ENCODE assay signal across 33 cellular contexts in the genomic region with DNA sequence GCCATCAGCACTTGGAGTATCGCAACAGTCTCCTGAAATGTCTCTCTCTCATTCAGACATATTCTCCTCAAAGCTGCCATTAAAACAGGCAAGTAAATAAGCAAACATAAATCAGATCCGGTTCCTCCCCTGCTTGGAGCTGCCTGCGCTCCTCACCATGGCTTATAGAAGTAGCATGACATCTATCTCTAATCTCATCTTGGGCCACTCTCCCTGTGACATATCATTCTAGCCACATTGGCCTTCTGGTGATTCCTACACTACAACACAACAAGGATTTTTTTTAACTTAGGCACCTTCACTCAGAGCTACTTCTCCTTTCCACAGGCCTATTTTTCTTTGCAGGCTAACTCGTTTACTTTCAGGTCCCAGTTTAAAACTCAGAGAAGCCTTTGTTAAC.
"Had no signal": no experiment of that assay in that cellular context is flagged by ENCODE, and none has a peak within 500 bp of the region (broad histone marks: within the 10 kb centered on the region; RNA-seq: fewer than 3 reads in every experiment).

No MANE protein-coding gene starts in this region.

- H3K36me3 Mint-ChIP-seq: activated naive CD4-positive, alpha-beta T cell treated with anti-CD3 and anti-CD28 coated beads, Interleukin-2, amount 10 ng/mL, durations not matched to agents 7 days and 5 days; immature natural killer cell; natural killer cell; neural progenitor cell had no signal

- H3K4me3 ChIP-seq: neural progenitor cell, right atrium auricular region, smooth muscle cell had no signal

- H3K27ac ChIP-seq: neural progenitor cell, right atrium auricular region had no signal

- H3K27me3 ChIP-seq: neural progenitor cell, right atrium auricular region had no signal

- H3K4me2 ChIP-seq: neural progenitor cell, smooth muscle cell had no signal

- H3K4me1 Mint-ChIP-seq: activated naive CD4-positive, alpha-beta T cell treated with anti-CD3 and anti-CD28 coated beads, Interleukin-2, amount 10 ng/mL, durations not matched to agents 7 days and 5 days; immature natural killer cell; natural killer cell had no signal

- FAIRE-seq: kidney, urothelium cell line had no signal

- H3K9me3 Mint-ChIP-seq: activated naive CD4-positive, alpha-beta T cell treated with anti-CD3 and anti-CD28 coated beads, Interleukin-2, amount 10 ng/mL, durations not matched to agents 7 days and 5 days; activated T-helper 1 cell treated with anti-CD3 and anti-CD28 coated beads, Interleukin-12 subunit alpha, Interleukin-12 subunit beta, Interleukin-2, Interleukin-4 antibody, amounts not matched to agents 30 ng/mL and 10 ng/mL and 1 ng/mL, durations not matched to agents 14 hours and 24 hours and 36 hours; dendritic cell treated with granulocyte-macrophage colony-stimulating factor and Interleukin-4, amounts not matched to agents 40 ng/mL and 50 ng/mL, for 4 days; endodermal cell; neural progenitor cell; T-helper 1 cell treated with Interleukin-12 subunit alpha and Interleukin-12 subunit beta and Interleukin-4 antibody, amounts not matched to agents 30 μg/mL and 1 μg/mL, for 36 hours had no signal

- H3K36me3 ChIP-seq: neural progenitor cell, right atrium auricular region had no signal

- DNase-seq: activated CD4-positive, alpha-beta T cell treated with anti-CD3 and anti-CD28 coated beads for 4 hours; activated CD4-positive, alpha-beta T cell treated with anti-CD3 and anti-CD28 coated beads, Interleukin-2, amount 50 U/mL, for 48 hours; activated CD8-positive, alpha-beta memory T cell treated with anti-CD3 and anti-CD28 coated beads for 24 hours; activated CD8-positive, alpha-beta memory T cell treated with anti-CD3 and anti-CD28 coated beads, Interleukin-2, amount 50 U/mL, for 4 hours; activated gamma-delta T cell; activated naive CD4-positive, alpha-beta T cell treated with anti-CD3 and anti-CD28 coated beads, Interleukin-2, amount 10 ng/mL, durations not matched to agents 7 days and 5 days; activated T-cell treated with anti-CD3 and anti-CD28 coated beads, Interleukin-2, amount 50 U/mL, for 1 hour; amniotic stem cell; central memory CD4-positive, alpha-beta T cell; endodermal cell; foreskin fibroblast; head of caudate nucleus; hippocampal formation; immature natural killer cell; kidney; left colon; midbrain; natural killer cell; stimulated activated CD4-positive, alpha-beta T cell treated with anti-CD3 and anti-CD28 coated beads, Interleukin-1b, Interleukin-23, amount 100 ng/mL, for 48 hours; stimulated activated CD4-positive, alpha-beta T cell treated with anti-CD3 and anti-CD28 coated beads, Interleukin-4, amount 100 ng/mL, for 4 hours; stimulated activated CD8-positive, alpha-beta memory T cell treated with anti-CD3 and anti-CD28 coated beads, Interleukin-4, amount 100 ng/mL, for 48 hours; stimulated activated naive CD4-positive, alpha-beta T cell; SW 1271; T-helper 9 cell; trophoblast cell had no signal

- H3K27me3 Mint-ChIP-seq: activated naive CD4-positive, alpha-beta T cell treated with anti-CD3 and anti-CD28 coated beads, Interleukin-2, amount 10 ng/mL, durations not matched to agents 7 days and 5 days; dendritic cell treated with granulocyte-macrophage colony-stimulating factor and Interleukin-4, amounts not matched to agents 40 ng/mL and 50 ng/mL, for 4 days had no signal

- ATAC-seq: esophagus mucosa, left colon, natural killer cell had no signal

- H3K9me3 ChIP-seq: right atrium auricular region had no signal

- H3K4me3 Mint-ChIP-seq: activated naive CD4-positive, alpha-beta T cell treated with anti-CD3 and anti-CD28 coated beads, Interleukin-2, amount 10 ng/mL, durations not matched to agents 7 days and 5 days; activated T-helper 1 cell treated with anti-CD3 and anti-CD28 coated beads, Interleukin-12 subunit alpha, Interleukin-12 subunit beta, Interleukin-2, Interleukin-4 antibody, amounts not matched to agents 30 ng/mL and 10 ng/mL and 1 ng/mL, durations not matched to agents 14 hours and 24 hours and 36 hours; dendritic cell treated with granulocyte-macrophage colony-stimulating factor and Interleukin-4, amounts not matched to agents 40 ng/mL and 50 ng/mL, for 4 days; endodermal cell; immature natural killer cell; natural killer cell; neural progenitor cell; T-helper 1 cell treated with Interleukin-12 subunit alpha and Interleukin-12 subunit beta and Interleukin-4 antibody, amounts not matched to agents 30 μg/mL and 1 μg/mL, for 36 hours had no signal

- H3K9ac ChIP-seq: neural progenitor cell had no signal

- H3K27ac Mint-ChIP-seq: activated naive CD4-positive, alpha-beta T cell treated with anti-CD3 and anti-CD28 coated beads, Interleukin-2, amount 10 ng/mL, durations not matched to agents 7 days and 5 days; activated T-helper 1 cell treated with anti-CD3 and anti-CD28 coated beads, Interleukin-12 subunit alpha, Interleukin-12 subunit beta, Interleukin-2, Interleukin-4 antibody, amounts not matched to agents 30 ng/mL and 10 ng/mL and 1 ng/mL, durations not matched to agents 14 hours and 24 hours and 36 hours; dendritic cell treated with granulocyte-macrophage colony-stimulating factor and Interleukin-4, amounts not matched to agents 40 ng/mL and 50 ng/mL, for 4 days; endodermal cell; immature natural killer cell; natural killer cell; neural progenitor cell; T-helper 1 cell treated with Interleukin-12 subunit alpha and Interleukin-12 subunit beta and Interleukin-4 antibody, amounts not matched to agents 30 μg/mL and 1 μg/mL, for 36 hours had no signal
